In genomic region chr2:106115665-106116064, GRCh38 we compare ENCODE assay signal across 26 cellular contexts.
A peak's percentile ranks its signal among the peaks of the same experiment; 100 is the strongest.
DNase-seq lines count a peak whose midpoint lies in the region; ATAC-seq, FAIRE-seq and TF ChIP-seq lines count a peak whose summit lies in the region.
"Had no signal": no experiment of that assay in that cellular context is flagged by ENCODE, and none has a peak within 500 bp of the region (broad histone marks: within the 10 kb centered on the region; RNA-seq: fewer than 3 reads in every experiment).

No MANE protein-coding gene starts in this region.

- H3F3A ChIP-seq in PC-9 (ENCODE audit: insufficient read depth, low read depth): peaks cover 14% of the 10 kb centered on the region; the same call in 1 of the 2 replicates

- H3K27ac ChIP-seq in HepG2 (ENCODE audit: extremely low read length, insufficient read depth, low read length) (peak overlapping the region; percentile 27), right lobe of liver (no peak overlapping the region), PC-9 (peak overlapping the region; percentile 63), coronary artery (no peak overlapping the region)
- H3K27ac ChIP-seq: SK-N-MC, transverse colon had no signal

- H3K79me2 ChIP-seq in HepG2 (ENCODE audit: insufficient read depth, low read length) (no peaks in the 10 kb centered on the region), PC-9 (ENCODE audit: low read depth) (0 out of 2 replicates have a peak, but pooled peaks cover 8% of the 10 kb centered on the region)

- H3K27ac Mint-ChIP-seq in stimulated activated memory B cell treated with anti-CD40 and anti-IgM and Interleukin-4, amounts not matched to agents 10 μg/mL and 1 μg/mL and 100 μg/mL, for 72 hours: peak overlapping the region; percentile 17
- H3K27ac Mint-ChIP-seq: dendritic cell treated with granulocyte-macrophage colony-stimulating factor and Interleukin-4, amounts not matched to agents 40 ng/mL and 50 ng/mL, for 4 days; endodermal cell; GM23338; T-helper 1 cell treated with Interleukin-12 subunit alpha and Interleukin-12 subunit beta and Interleukin-4 antibody, amounts not matched to agents 30 μg/mL and 1 μg/mL, for 36 hours had no signal

- H4K20me1 ChIP-seq in HepG2 (ENCODE audit: insufficient read depth, low read length) (no peaks in the 10 kb centered on the region), PC-9 (ENCODE audit: insufficient read depth) (no peaks in the 10 kb centered on the region)

- peaks cover 10% of the 10 kb centered on the region for H3K4me1 Mint-ChIP-seq in stimulated activated memory B cell treated with anti-CD40 and anti-IgM and Interleukin-4, amounts not matched to agents 10 μg/mL and 1 μg/mL and 100 μg/mL, for 72 hours

- TF ChIP-seq RAD21 in HepG2 (CRISPR knock-in tag; IDR thresholded peaks at IDR 0.05): no peak

- ATAC-seq in HepG2 (no peak; the same call in 2 of the 3 replicates), right lobe of liver (no peak), GM18511 (IDR thresholded peaks at IDR 0.05; ENCODE audit: unreplicated experiment) (no peak)
- ATAC-seq in stimulated activated memory B cell treated with anti-CD40 and anti-IgM and Interleukin-4, amounts not matched to agents 10 μg/mL and 1 μg/mL and 100 μg/mL, for 72 hours: no peak
- ATAC-seq: GM23338, left lobe of liver had no signal

- in situ Hi-C loops in HepG2 (cut with HindIII; ENCODE audit: extremely low pct_ligation_motif_present, low pct_unique_long_range_greater_than_20kb): no loop called here

- no peaks in the 10 kb centered on the region for H3K27me3 Mint-ChIP-seq in stimulated activated memory B cell treated with anti-CD40 and anti-IgM and Interleukin-4, amounts not matched to agents 10 μg/mL and 1 μg/mL and 100 μg/mL, for 72 hours
- H3K27me3 Mint-ChIP-seq: activated CD4-positive, alpha-beta memory T cell treated with anti-CD3 and anti-CD28 coated beads for 36 hours; dendritic cell treated with granulocyte-macrophage colony-stimulating factor and Interleukin-4, amounts not matched to agents 40 ng/mL and 50 ng/mL, for 4 days had no signal

- H2AFZ ChIP-seq in HepG2 (ENCODE audit: low read length) (no peak overlapping the region), PC-9 (no peak overlapping the region)
- H2AFZ ChIP-seq: GM23338 had no signal

- H3K4me1 ChIP-seq in HepG2 (ENCODE audit: insufficient read depth, low read length) (peaks cover 39% of the 10 kb centered on the region), right lobe of liver (no peaks in the 10 kb centered on the region), PC-9 (replicated peaks; ENCODE audit: insufficient read depth) (peaks cover 30% of the 10 kb centered on the region)
- H3K4me1 ChIP-seq: transverse colon had no signal

- H3K4me3 ChIP-seq in HepG2 (replicated peaks in 1 of 3; ENCODE audit: insufficient read depth in 1 of 3, low read depth in 2 of 3, low read length in 3 of 3) (no peak overlapping the region), right lobe of liver (no peak overlapping the region), PC-9 (no peak overlapping the region), coronary artery (no peak overlapping the region)
- H3K4me3 ChIP-seq: GM23338, SK-N-MC, transverse colon had no signal

- POLR2A ChIA-PET in HepG2 (lab: Yijun Ruan, JAX): interaction anchor here (1.0 to 1.6 kb wide), 3 partner anchors 9 to 15 kb away, joined by 3 to 12 read pairs (median 9); no protein-coding TSS in a partner anchor
- POLR2A ChIA-PET in PC-9 (lab: Charles Lee; ENCODE audit: unreplicated experiment): interaction anchor here (1.0 kb wide), 1 partner anchor 47 kb away, joined by 5 read pairs; no protein-coding TSS in a partner anchor

- no peak overlapping the region for H3K4me3 Mint-ChIP-seq in stimulated activated memory B cell treated with anti-CD40 and anti-IgM and Interleukin-4, amounts not matched to agents 10 μg/mL and 1 μg/mL and 100 μg/mL, for 72 hours
- H3K4me3 Mint-ChIP-seq: activated CD4-positive, alpha-beta memory T cell treated with anti-CD3 and anti-CD28 coated beads for 36 hours; dendritic cell treated with granulocyte-macrophage colony-stimulating factor and Interleukin-4, amounts not matched to agents 40 ng/mL and 50 ng/mL, for 4 days; endodermal cell; GM23338; T-helper 1 cell treated with Interleukin-12 subunit alpha and Interleukin-12 subunit beta and Interleukin-4 antibody, amounts not matched to agents 30 μg/mL and 1 μg/mL, for 36 hours had no signal

- peaks cover 28 to 60% of the 10 kb centered on the region in 2 experiments; a peak in 4 of 5 replicates for H3K36me3 ChIP-seq in HepG2 (replicated peaks in 1 of 2; ENCODE audit: control insufficient read depth in 1 of 2, insufficient read depth in 2 of 2, low read length in 2 of 2)
- no peaks in the 10 kb centered on the region for H3K36me3 ChIP-seq in right lobe of liver
- no peaks in the 10 kb centered on the region for H3K36me3 ChIP-seq in PC-9 (ENCODE audit: low read depth)

- H3K9me3 ChIP-seq in HepG2 (ENCODE audit: low read length) (no peaks in the 10 kb centered on the region), right lobe of liver (no peaks in the 10 kb centered on the region), PC-9 (ENCODE audit: insufficient read depth, low read depth) (no peaks in the 10 kb centered on the region)
- H3K9me3 ChIP-seq: transverse colon had no signal

- no peaks in the 10 kb centered on the region for H3K9me2 ChIP-seq in PC-9 (ENCODE audit: insufficient read depth)

- no peak for DNase-seq in HepG2 (ENCODE audit: low spot score)
- DNase-seq in right lobe of liver: no peak
- no peak for DNase-seq in PC-9
- peak; percentile 31 for DNase-seq in coronary artery (ENCODE audit: low spot score)
- no peak for DNase-seq in NCI-H187 treated with DMSO at 0.1 percent for 48 hours (lab: John Stamatoyannopoulos, UW)
- no peak for DNase-seq in C1 segment of cervical spinal cord (lab: John Stamatoyannopoulos, UW)
- DNase-seq: activated CD4-positive, alpha-beta memory T cell treated with anti-CD3 and anti-CD28 coated beads for 36 hours; activated gamma-delta T cell; DND-41; endodermal cell; NCI-H1048; NCI-H446 treated with DMSO at 0.1 percent for 48 hours; NCI-H82; posterior cingulate gyrus; right cardiac atrium; stimulated activated CD4-positive, alpha-beta T cell treated with anti-CD3 and anti-CD28 coated beads, Interleukin-12 subunit alpha, Interleukin-12 subunit beta, amount 100 ng/mL, for 4 hours; stimulated activated CD4-positive, alpha-beta T cell treated with anti-CD3 and anti-CD28 coated beads, Interleukin-2, amount 100 ng/mL, for 48 hours; transverse colon had no signal

- peaks cover 35% of the 10 kb centered on the region for H3K36me3 Mint-ChIP-seq in stimulated activated memory B cell treated with anti-CD40 and anti-IgM and Interleukin-4, amounts not matched to agents 10 μg/mL and 1 μg/mL and 100 μg/mL, for 72 hours

- TF ChIP-seq CTCF in HepG2 (CRISPR knock-in tag; IDR thresholded peaks at IDR 0.05) (no peak), right lobe of liver (IDR thresholded peaks at IDR 0.05) (no peak), PC-9 (conservative IDR thresholded peaks at IDR 0.05) (no peak), coronary artery (IDR thresholded peaks at IDR 0.05) (no peak)

- 79% methylated on average over 4 of the region's 4 CpGs for whole genome bisulfite sequencing in HepG2 (ENCODE audit: low lambda C conversion rate)
- 0% methylated on average over 1 of the region's 4 CpGs for WGBS in right lobe of liver (ENCODE audit: insufficient coverage, low coverage, low lambda C conversion rate, missing lambda C conversion rate)

- intact Hi-C loops in HepG2 (cut with micrococcal nuclease; ENCODE audit: unreplicated experiment): no loop called here
- intact Hi-C loops in right lobe of liver (cut with DNase I): no loop called here
- intact Hi-C loops in PC-9 (cut with micrococcal nuclease; ENCODE audit: unreplicated experiment): loop anchor here (1.0 kb wide), 1 partner anchor 79 kb away; the partner anchor contains the start of gene UXS1

- no peaks in the 10 kb centered on the region for H3K27me3 ChIP-seq in HepG2 (ENCODE audit: control insufficient read depth in 1 of 2, insufficient read depth in 2 of 2, low read length in 2 of 2)
- no peaks in the 10 kb centered on the region for H3K27me3 ChIP-seq in right lobe of liver
- H3K27me3 ChIP-seq in PC-9 (ENCODE audit: insufficient read depth, low read depth): no peaks in the 10 kb centered on the region
- H3K27me3 ChIP-seq: transverse colon had no signal

- no peak for TF ChIP-seq EP300 in HepG2 (IDR thresholded peaks at IDR 0.05; ENCODE audit: low read depth in 2 of 2, low read length in 2 of 2)
- TF ChIP-seq EP300 in HepG2 (CRISPR knock-in tag; IDR thresholded peaks at IDR 0.05; ENCODE audit: borderline replicate concordance): no peak

- H3K4me2 ChIP-seq in HepG2 (ENCODE audit: low read depth, low read length) (no peak overlapping the region), PC-9 (no peak overlapping the region)
- H3K4me2 ChIP-seq: GM23338 had no signal

- TF ChIP-seq POLR2A in HepG2 (IDR thresholded peaks at IDR 0.05; ENCODE audit: insufficient read depth in 1 of 2, low read depth in 2 of 2, low read length in 2 of 2) (no peak), right lobe of liver (IDR thresholded peaks at IDR 0.05) (no peak)

- FAIRE-seq in HepG2 (lab: Jason Lieb, UNC): no peak
- FAIRE-seq: D721Med had no signal

- no TSS peak for BruUV-seq in HepG2 (replicated peaks; lab: Mats Ljungman, UMichigan)
- BruUV-seq in PC-9 (replicated peaks; lab: Mats Ljungman, UMichigan): no TSS peak

- no peaks in the 10 kb centered on the region for H3K9me3 Mint-ChIP-seq in stimulated activated memory B cell treated with anti-CD40 and anti-IgM and Interleukin-4, amounts not matched to agents 10 μg/mL and 1 μg/mL and 100 μg/mL, for 72 hours
- H3K9me3 Mint-ChIP-seq: activated CD4-positive, alpha-beta memory T cell treated with anti-CD3 and anti-CD28 coated beads for 36 hours; dendritic cell treated with granulocyte-macrophage colony-stimulating factor and Interleukin-4, amounts not matched to agents 40 ng/mL and 50 ng/mL, for 4 days; endodermal cell; GM23338; T-helper 1 cell treated with Interleukin-12 subunit alpha and Interleukin-12 subunit beta and Interleukin-4 antibody, amounts not matched to agents 30 μg/mL and 1 μg/mL, for 36 hours had no signal

- CTCF ChIA-PET in HepG2 (lab: Yijun Ruan, JAX; ENCODE audit: low intra/inter-chr PET ratio, low total read pairs) (no interaction called here), PC-9 (lab: Charles Lee) (no interaction called here)

- H3K9ac ChIP-seq in HepG2 (ENCODE audit: insufficient read depth, low read depth, low read length): no peak overlapping the region

TF ChIP-seq in HepG2, 621 proteins besides CTCF, POLR2A, EP300 and RAD21 (continues in another document):
- no peak for TF ChIP-seq ZNF12 (CRISPR knock-in tag; IDR thresholded peaks at IDR 0.05)
- TF ChIP-seq TCF7 (IDR thresholded peaks at IDR 0.05; ENCODE audit: low read depth): peak; percentile 40; the same call in 1 of the 2 replicates
- 0 out of 2 replicates have a peak, but pooled peaks have one; percentile 4 for TF ChIP-seq ZNF292 (CRISPR knock-in tag; IDR thresholded peaks at IDR 0.05; ENCODE audit: borderline replicate concordance, low read depth)
- TF ChIP-seq PPARG (CRISPR knock-in tag; conservative IDR thresholded peaks at IDR 0.05): no peak
- peak; percentile 72; the same call in 1 of the 2 replicates for TF ChIP-seq NR2C2 (CRISPR knock-in tag; IDR thresholded peaks at IDR 0.05; ENCODE audit: borderline replicate concordance)

Comparison
In these comparisons a context has a peak if more than half of its experiments do, and no peak if none do; other contexts are left out.
1. H3K27ac ChIP-seq: peak in HepG2 (single experiment) and PC-9 (single experiment); none in right lobe of liver (0 of 3) and coronary artery (0 of 2).